ENCODE assay signal across 12 cellular contexts in the genomic region with DNA sequence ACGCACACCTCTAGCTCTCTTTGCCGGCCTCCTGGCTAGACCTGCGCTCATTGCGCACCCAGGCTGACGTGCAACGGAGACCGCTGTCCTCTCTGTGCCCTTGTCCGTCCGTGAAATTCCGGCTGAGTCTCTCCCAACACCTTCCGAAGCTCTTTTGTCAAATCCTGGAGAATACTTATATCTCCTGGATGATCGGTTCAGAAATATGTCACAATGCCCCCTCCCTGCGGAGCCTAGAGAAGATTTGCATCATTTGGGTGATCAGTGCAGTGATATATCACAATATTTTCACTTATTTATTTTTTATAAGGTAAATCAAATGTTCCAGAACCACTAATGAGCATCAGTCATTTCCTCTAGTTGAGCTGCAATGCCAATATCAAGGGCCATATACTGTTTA.
A peak's percentile ranks its signal among the peaks of the same experiment; 100 is the strongest.
DNase-seq lines count a peak whose midpoint lies in the region; ATAC-seq, FAIRE-seq and TF ChIP-seq lines count a peak whose summit lies in the region.
"Had no signal": no experiment of that assay in that cellular context is flagged by ENCODE, and none has a peak within 500 bp of the region (broad histone marks: within the 10 kb centered on the region; RNA-seq: fewer than 3 reads in every experiment).

No MANE protein-coding gene starts in this region.

- CTCF ChIA-PET in A673 (lab: Charles Lee): no interaction called here
- CTCF ChIA-PET in HepG2 (lab: Yijun Ruan, JAX; ENCODE audit: low intra/inter-chr PET ratio, low total read pairs): no interaction called here

- POLR2A ChIA-PET in A673 (lab: Charles Lee; ENCODE audit: low non-redundant PET) (no interaction called here), HepG2 (lab: Yijun Ruan, JAX) (no interaction called here)

- H2AFZ ChIP-seq in GM23248 (no peak overlapping the region), HepG2 (ENCODE audit: low read length) (no peak overlapping the region)

- TF ChIP-seq POLR2A in HepG2 (IDR thresholded peaks at IDR 0.05; ENCODE audit: insufficient read depth in 1 of 2, low read depth in 2 of 2, low read length in 2 of 2): no peak
- no peak for TF ChIP-seq POLR2A in GM18505 (IDR thresholded peaks at IDR 0.05; ENCODE audit: borderline replicate concordance, extremely low read depth, insufficient read depth, insufficient read length)

- H3K36me3 ChIP-seq in A673 (ENCODE audit: insufficient read depth, low read length, poor library complexity, severe bottlenecking): no peaks in the 10 kb centered on the region
- H3K36me3 ChIP-seq in GM23248 (ENCODE audit: low read depth): no peaks in the 10 kb centered on the region
- no peaks in the 10 kb centered on the region for H3K36me3 ChIP-seq in HepG2 (replicated peaks in 1 of 2; ENCODE audit: control insufficient read depth in 1 of 2, insufficient read depth in 2 of 2, low read length in 2 of 2)

- no peaks in the 10 kb centered on the region for H3K9me3 ChIP-seq in A673 (ENCODE audit: low read depth, low read length, poor library complexity, severe bottlenecking)
- no peaks in the 10 kb centered on the region for H3K9me3 ChIP-seq in GM23248 (ENCODE audit: low read depth)
- H3K9me3 ChIP-seq in HepG2 (ENCODE audit: low read length): no peaks in the 10 kb centered on the region
- H3K9me3 ChIP-seq: Caco-2 had no signal

- H3K4me1 ChIP-seq in A673 (ENCODE audit: insufficient read depth, low read length, poor library complexity, severe bottlenecking) (no peaks in the 10 kb centered on the region), GM23248 (ENCODE audit: insufficient read depth) (no peaks in the 10 kb centered on the region), HepG2 (ENCODE audit: insufficient read depth, low read length) (no peaks in the 10 kb centered on the region)
- H3K4me1 ChIP-seq: Caco-2 had no signal

- in situ Hi-C loops in GM23248 (cut with MboI): no loop called here
- in situ Hi-C loops in HepG2 (cut with HindIII; ENCODE audit: extremely low pct_ligation_motif_present, low pct_unique_long_range_greater_than_20kb): no loop called here

- peak; percentile 1 for DNase-seq in A673 (ENCODE audit: low spot score)
- DNase-seq in GM23248: peak; percentile 5
- peak; percentile 5 to 6 for DNase-seq in cardiac fibroblast (ENCODE audit: low read depth in 2 of 2)
- DNase-seq in HepG2 (ENCODE audit: low spot score): peak; percentile 19
- no peak for DNase-seq in DMS53 (lab: John Stamatoyannopoulos, UW)
- no peak for DNase-seq in HPDE6-E6E7 (ENCODE audit: extremely low spot score)
- DNase-seq in effector CD4-positive, alpha-beta T cell: no peak
- DNase-seq: NCI-H1694 had no signal

- no peak for TF ChIP-seq CTCF in A673 (conservative IDR thresholded peaks at IDR 0.05; ENCODE audit: low read depth, low read length)
- TF ChIP-seq CTCF in cardiac fibroblast (IDR thresholded peaks at IDR 0.05; ENCODE audit: low read depth, low read length): no peak
- TF ChIP-seq CTCF in HepG2 (CRISPR knock-in tag; IDR thresholded peaks at IDR 0.05): no peak

- FAIRE-seq in HepG2 (lab: Jason Lieb, UNC): no peak
- FAIRE-seq: islet of Langerhans, TTC549 had no signal

- H3F3A ChIP-seq in GM23248 (ENCODE audit: insufficient read depth): no peaks in the 10 kb centered on the region

- H3K79me2 ChIP-seq in GM23248 (ENCODE audit: insufficient read depth) (no peaks in the 10 kb centered on the region), HepG2 (ENCODE audit: insufficient read depth, low read length) (no peaks in the 10 kb centered on the region)

- TF ChIP-seq EP300 in HepG2 (IDR thresholded peaks at IDR 0.05; ENCODE audit: low read depth in 2 of 2, low read length in 2 of 2) (no peak), HepG2 (CRISPR knock-in tag; IDR thresholded peaks at IDR 0.05; ENCODE audit: borderline replicate concordance) (no peak)

- no TSS peak for BruUV-seq in A673 (replicated peaks; lab: Mats Ljungman, UMichigan)
- BruUV-seq in HepG2 (replicated peaks; lab: Mats Ljungman, UMichigan): no TSS peak

- H3K4me3 ChIP-seq in A673 (ENCODE audit: low read depth, low read length, poor library complexity, severe bottlenecking): no peak overlapping the region
- H3K4me3 ChIP-seq in GM23248: no peak overlapping the region
- H3K4me3 ChIP-seq in cardiac fibroblast (replicated peaks in 1 of 2; ENCODE audit: low read depth in 2 of 2, low read length in 2 of 2): no peak overlapping the region
- H3K4me3 ChIP-seq in HepG2 (replicated peaks in 1 of 3; ENCODE audit: insufficient read depth in 1 of 3, low read depth in 2 of 3, low read length in 3 of 3): no peak overlapping the region

- intact Hi-C loops in A673 (cut with micrococcal nuclease; ENCODE audit: unreplicated experiment): no loop called here
- intact Hi-C loops in HepG2 (cut with micrococcal nuclease; ENCODE audit: unreplicated experiment): no loop called here

- 45 to 46% methylated on average over 13 of the region's 13 CpGs for WGBS in GM23248 (ENCODE audit: low coverage in 1 of 2, low lambda C conversion rate in 2 of 2, missing lambda C conversion rate in 2 of 2), 2 experiments
- WGBS in HepG2 (ENCODE audit: low lambda C conversion rate): 45% methylated on average over 13 of the region's 13 CpGs

- H4K20me1 ChIP-seq in GM23248 (ENCODE audit: insufficient read depth) (no peaks in the 10 kb centered on the region), HepG2 (ENCODE audit: insufficient read depth, low read length) (no peaks in the 10 kb centered on the region)

- H3K9ac ChIP-seq in GM23248 (no peak overlapping the region), HepG2 (ENCODE audit: insufficient read depth, low read depth, low read length) (no peak overlapping the region)

- H3K4me2 ChIP-seq in GM23248 (ENCODE audit: unreplicated experiment) (no peak overlapping the region), HepG2 (ENCODE audit: low read depth, low read length) (no peak overlapping the region)

- no peak for TF ChIP-seq RAD21 in HepG2 (CRISPR knock-in tag; IDR thresholded peaks at IDR 0.05)

- ATAC-seq in HepG2 (no peak), GM18505 (IDR thresholded peaks at IDR 0.05; ENCODE audit: unreplicated experiment) (no peak)

- no peaks in the 10 kb centered on the region for H3K9me2 ChIP-seq in GM23248 (ENCODE audit: insufficient read depth)

- H3K27me3 ChIP-seq in A673 (replicated peaks; ENCODE audit: insufficient read depth, low read depth, low read length, poor library complexity) (no peaks in the 10 kb centered on the region), GM23248 (replicated peaks; ENCODE audit: insufficient read depth) (no peaks in the 10 kb centered on the region), HepG2 (ENCODE audit: control insufficient read depth in 1 of 2, insufficient read depth in 2 of 2, low read length in 2 of 2) (no peaks in the 10 kb centered on the region)

- no peak overlapping the region for H3K27ac ChIP-seq in A673 (ENCODE audit: low read depth, low read length, poor library complexity, severe bottlenecking)
- H3K27ac ChIP-seq in GM23248: no peak overlapping the region
- H3K27ac ChIP-seq in HepG2 (ENCODE audit: extremely low read length, insufficient read depth, low read length): no peak overlapping the region

TF ChIP-seq in HepG2, 621 proteins besides CTCF, POLR2A, EP300 and RAD21 (continues in another document):
- no peak for TF ChIP-seq ZFP37 (CRISPR knock-in tag; IDR thresholded peaks at IDR 0.05; ENCODE audit: borderline replicate concordance)
- TF ChIP-seq GATAD2A (CRISPR knock-in tag; IDR thresholded peaks at IDR 0.05): no peak
- TF ChIP-seq, protein P1, sequence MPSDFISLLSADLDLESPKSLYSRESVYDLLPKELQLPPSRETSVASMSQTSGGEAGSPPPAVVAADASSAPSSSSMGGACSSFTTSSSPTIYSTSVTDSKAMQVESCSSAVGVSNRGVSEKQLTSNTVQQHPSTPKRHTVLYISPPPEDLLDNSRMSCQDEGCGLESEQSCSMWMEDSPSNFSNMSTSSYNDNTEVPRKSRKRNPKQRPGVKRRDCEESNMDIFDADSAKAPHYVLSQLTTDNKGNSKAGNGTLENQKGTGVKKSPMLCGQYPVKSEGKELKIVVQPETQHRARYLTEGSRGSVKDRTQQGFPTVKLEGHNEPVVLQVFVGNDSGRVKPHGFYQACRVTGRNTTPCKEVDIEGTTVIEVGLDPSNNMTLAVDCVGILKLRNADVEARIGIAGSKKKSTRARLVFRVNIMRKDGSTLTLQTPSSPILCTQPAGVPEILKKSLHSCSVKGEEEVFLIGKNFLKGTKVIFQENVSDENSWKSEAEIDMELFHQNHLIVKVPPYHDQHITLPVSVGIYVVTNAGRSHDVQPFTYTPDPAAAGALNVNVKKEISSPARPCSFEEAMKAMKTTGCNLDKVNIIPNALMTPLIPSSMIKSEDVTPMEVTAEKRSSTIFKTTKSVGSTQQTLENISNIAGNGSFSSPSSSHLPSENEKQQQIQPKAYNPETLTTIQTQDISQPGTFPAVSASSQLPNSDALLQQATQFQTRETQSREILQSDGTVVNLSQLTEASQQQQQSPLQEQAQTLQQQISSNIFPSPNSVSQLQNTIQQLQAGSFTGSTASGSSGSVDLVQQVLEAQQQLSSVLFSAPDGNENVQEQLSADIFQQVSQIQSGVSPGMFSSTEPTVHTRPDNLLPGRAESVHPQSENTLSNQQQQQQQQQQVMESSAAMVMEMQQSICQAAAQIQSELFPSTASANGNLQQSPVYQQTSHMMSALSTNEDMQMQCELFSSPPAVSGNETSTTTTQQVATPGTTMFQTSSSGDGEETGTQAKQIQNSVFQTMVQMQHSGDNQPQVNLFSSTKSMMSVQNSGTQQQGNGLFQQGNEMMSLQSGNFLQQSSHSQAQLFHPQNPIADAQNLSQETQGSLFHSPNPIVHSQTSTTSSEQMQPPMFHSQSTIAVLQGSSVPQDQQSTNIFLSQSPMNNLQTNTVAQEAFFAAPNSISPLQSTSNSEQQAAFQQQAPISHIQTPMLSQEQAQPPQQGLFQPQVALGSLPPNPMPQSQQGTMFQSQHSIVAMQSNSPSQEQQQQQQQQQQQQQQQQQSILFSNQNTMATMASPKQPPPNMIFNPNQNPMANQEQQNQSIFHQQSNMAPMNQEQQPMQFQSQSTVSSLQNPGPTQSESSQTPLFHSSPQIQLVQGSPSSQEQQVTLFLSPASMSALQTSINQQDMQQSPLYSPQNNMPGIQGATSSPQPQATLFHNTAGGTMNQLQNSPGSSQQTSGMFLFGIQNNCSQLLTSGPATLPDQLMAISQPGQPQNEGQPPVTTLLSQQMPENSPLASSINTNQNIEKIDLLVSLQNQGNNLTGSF (CRISPR knock-in tag; IDR thresholded peaks at IDR 0.05): no peak
- no peak for TF ChIP-seq ZNF777 (CRISPR knock-in tag; IDR thresholded peaks at IDR 0.05)
- no peak for TF ChIP-seq SRSF9 (IDR thresholded peaks at IDR 0.05; ENCODE audit: borderline replicate concordance, insufficient read depth, low read depth, low read length, poor library complexity, severe bottlenecking)
- TF ChIP-seq ETV5 (CRISPR knock-in tag; IDR thresholded peaks at IDR 0.05; ENCODE audit: borderline replicate concordance): no peak

Comparison
In these comparisons a context has a peak if more than half of its experiments do, and no peak if none do; other contexts are left out.
1. DNase-seq: peak in A673 (single experiment), GM23248 (single experiment), cardiac fibroblast (2 of 2) and HepG2 (single experiment); none in DMS53 (single experiment), HPDE6-E6E7 (single experiment) and effector CD4-positive, alpha-beta T cell (single experiment).